9 cellular contexts compared by ENCODE assay signal in genomic region chr11:70272009-70272408, GRCh38. TPM values are rescaled to one million over a fixed set of nuclear protein-coding genes. Genes with fewer than 3 reads are reported as not detected.
DNase-seq lines count a peak whose midpoint lies in the region; ATAC-seq, FAIRE-seq and TF ChIP-seq lines count a peak whose summit lies in the region.
"Had no signal": no experiment of that assay in that cellular context is flagged by ENCODE, and none has a peak within 500 bp of the region (broad histone marks: within the 10 kb centered on the region; RNA-seq: fewer than 3 reads in every experiment).

No MANE protein-coding gene starts in this region.

- H3K27ac ChIP-seq in heart left ventricle, result no peak overlapping the region
- H3K27ac ChIP-seq in kidney (ENCODE audit: low read depth in 2 of 2, low read length in 2 of 2), result no peak overlapping the region
- H3K27ac ChIP-seq in thoracic aorta, result no peak overlapping the region
- H3K27ac ChIP-seq in thyroid gland, result no peak overlapping the region

- intact Hi-C loops in heart left ventricle (cut with DNase I) (loop anchor here in 5 of 10 donors (5.0 to 10.0 kb wide), 3 partner anchors 70 to 125 kb away; partner anchors contain the start of genes CTTN (in 3 of the 5) and FADD (in 2 of the 5)), left cardiac atrium (cut with DNase I) (loop anchor here in 1 of 2 donors (10.0 kb wide), 1 partner anchor 103 kb away; no protein-coding TSS in a partner anchor), kidney (cut with DNase I) (no loop called here), thyroid gland (cut with DNase I) (loop anchor here (5.0 kb wide), 1 partner anchor 50 kb away; no protein-coding TSS in a partner anchor)
- intact Hi-C loops in activated T-helper 2 cell treated with anti-CD3 and anti-CD28 coated beads, Interferon-gamma antibody, Interleukin-2, Interleukin-4, amounts not matched to agents 10 μg/mL and 5 μg/mL and 100 μg/mL, durations not matched to agents 14 hours and 24 hours and 36 hours (cut with micrococcal nuclease), result loop anchor here (10.0 kb wide), 1 partner anchor 93 kb away; no protein-coding TSS in a partner anchor

- H3K4me1 Mint-ChIP-seq in activated T-helper 2 cell treated with anti-CD3 and anti-CD28 coated beads, Interferon-gamma antibody, Interleukin-2, Interleukin-4, amounts not matched to agents 10 μg/mL and 5 μg/mL and 100 μg/mL, durations not matched to agents 14 hours and 24 hours and 36 hours (ENCODE audit: low read depth), result peaks cover 24% of the 10 kb centered on the region

- peaks cover 0 to 48% (median 38%) of the 10 kb centered on the region in 9 donors for H3K36me3 ChIP-seq in heart left ventricle
- H3K36me3 ChIP-seq in kidney (ENCODE audit: control insufficient read depth in 1 of 2, insufficient read depth in 2 of 2, low read length in 2 of 2), result peaks cover 7 to 12% of the 10 kb centered on the region in 2 donors
- peaks cover 10% of the 10 kb centered on the region for H3K36me3 ChIP-seq in thoracic aorta
- peaks cover 7 to 16% of the 10 kb centered on the region in 2 donors for H3K36me3 ChIP-seq in thyroid gland
- H3K36me3 ChIP-seq in BE2C, result peaks cover 23% of the 10 kb centered on the region

- DNase-seq in heart left ventricle (no peak), left cardiac atrium (no peak), kidney (peak; percentile 12), thoracic aorta (ENCODE audit: low spot score) (no peak), thyroid gland (no peak), BE2C (no peak), NCI-H510A treated with DMSO at 0.1 percent for 48 hours (lab: John Stamatoyannopoulos, UW) (no peak)
- DNase-seq in activated T-helper 2 cell treated with anti-CD3 and anti-CD28 coated beads, Interferon-gamma antibody, Interleukin-2, Interleukin-4, amounts not matched to agents 10 μg/mL and 5 μg/mL and 100 μg/mL, durations not matched to agents 14 hours and 24 hours and 36 hours (ENCODE audit: low spot score), result no peak
- DNase-seq: pancreas had no signal

- H3K27me3 Mint-ChIP-seq in activated T-helper 2 cell treated with anti-CD3 and anti-CD28 coated beads, Interferon-gamma antibody, Interleukin-2, Interleukin-4, amounts not matched to agents 10 μg/mL and 5 μg/mL and 100 μg/mL, durations not matched to agents 14 hours and 24 hours and 36 hours (ENCODE audit: low read depth), result peaks cover 16% of the 10 kb centered on the region

- 80 to 85% (median 82%) methylated on average over 7 of the region's 7 CpGs for WGBS in heart left ventricle, 4 donors
- 78 to 79% methylated on average over 7 of the region's 7 CpGs for WGBS in thyroid gland, 2 donors

- no peaks in the 10 kb centered on the region for H3K9me3 Mint-ChIP-seq in activated T-helper 2 cell treated with anti-CD3 and anti-CD28 coated beads, Interferon-gamma antibody, Interleukin-2, Interleukin-4, amounts not matched to agents 10 μg/mL and 5 μg/mL and 100 μg/mL, durations not matched to agents 14 hours and 24 hours and 36 hours

- H3K4me3 ChIP-seq in heart left ventricle, result peak overlapping the region in 8 of 12 donors; percentile 65 to 98 (median 95)
- H3K4me3 ChIP-seq in kidney (ENCODE audit: low read length in 2 of 2), result peak overlapping the region; percentile 6 to 84
- peak overlapping the region; percentile 89 for H3K4me3 ChIP-seq in thoracic aorta
- H3K4me3 ChIP-seq in thyroid gland (replicated peaks in 1 of 3), result peak overlapping the region in 1 of 3 donors; percentile 95
- H3K4me3 ChIP-seq in BE2C (ENCODE audit: low read depth, low read length), result no peak overlapping the region

- H3K36me3 Mint-ChIP-seq in activated T-helper 2 cell treated with anti-CD3 and anti-CD28 coated beads, Interferon-gamma antibody, Interleukin-2, Interleukin-4, amounts not matched to agents 10 μg/mL and 5 μg/mL and 100 μg/mL, durations not matched to agents 14 hours and 24 hours and 36 hours (ENCODE audit: low read depth), result peaks cover 41% of the 10 kb centered on the region

- FAIRE-seq in kidney (lab: Jason Lieb, UNC), result no peak
- FAIRE-seq: pancreas had no signal

- no peak overlapping the region for H3K27ac Mint-ChIP-seq in activated T-helper 2 cell treated with anti-CD3 and anti-CD28 coated beads, Interferon-gamma antibody, Interleukin-2, Interleukin-4, amounts not matched to agents 10 μg/mL and 5 μg/mL and 100 μg/mL, durations not matched to agents 14 hours and 24 hours and 36 hours

- H3K9ac ChIP-seq in kidney (ENCODE audit: low read length in 2 of 2), result no peak overlapping the region

- H3K4me1 ChIP-seq in heart left ventricle, result peaks cover 0 to 53% (median 30%) of the 10 kb centered on the region in 12 donors
- H3K4me1 ChIP-seq in kidney (ENCODE audit: control insufficient read depth in 1 of 2, insufficient read depth in 1 of 2, low read depth in 1 of 2, low read length in 2 of 2), result peaks cover 7 to 8% of the 10 kb centered on the region in 2 donors
- peaks cover 25 to 28% of the 10 kb centered on the region in 2 donors for H3K4me1 ChIP-seq in thoracic aorta (ENCODE audit: control insufficient read depth in 1 of 2, low read depth in 2 of 2)
- peaks cover 10 to 11% of the 10 kb centered on the region in 2 donors for H3K4me1 ChIP-seq in thyroid gland
- no peaks in the 10 kb centered on the region for H3K4me1 ChIP-seq in BE2C

- H3K27me3 ChIP-seq in heart left ventricle (peaks cover 0 to 4% (median 0%) of the 10 kb centered on the region in 9 donors), thoracic aorta (replicated peaks; ENCODE audit: insufficient read depth) (no peaks in the 10 kb centered on the region), thyroid gland (no peaks in the 10 kb centered on the region), BE2C (peaks cover 19% of the 10 kb centered on the region)
- H3K27me3 ChIP-seq: pancreas had no signal

- TF ChIP-seq CTCF in heart left ventricle (IDR thresholded peaks at IDR 0.05) (no peak), kidney (IDR thresholded peaks at IDR 0.05; ENCODE audit: borderline replicate concordance, extremely low read depth, insufficient read depth) (no peak), thoracic aorta (IDR thresholded peaks at IDR 0.05) (no peak), thyroid gland (IDR thresholded peaks at IDR 0.05) (no peak), BE2C (IDR thresholded peaks at IDR 0.05; ENCODE audit: low read depth, low read length) (no peak)

- no peak for TF ChIP-seq POLR2A in heart left ventricle (IDR thresholded peaks at IDR 0.05)
- no peak for TF ChIP-seq POLR2A in thyroid gland (IDR thresholded peaks at IDR 0.05)

- H3K9me3 ChIP-seq in heart left ventricle (no peaks in the 10 kb centered on the region), kidney (ENCODE audit: control insufficient read depth in 1 of 2, low read length in 2 of 2) (no peaks in the 10 kb centered on the region), thoracic aorta (no peaks in the 10 kb centered on the region), thyroid gland (no peaks in the 10 kb centered on the region), BE2C (no peaks in the 10 kb centered on the region)
- H3K9me3 ChIP-seq: pancreas had no signal

- ATAC-seq in heart left ventricle, result no peak
- no peak for ATAC-seq in left cardiac atrium
- no peak for ATAC-seq in thoracic aorta (ENCODE audit: insufficient number of reproducible peaks, low FRiP score, low read depth)
- ATAC-seq: pancreas had no signal

- H3K4me3 Mint-ChIP-seq in activated T-helper 2 cell treated with anti-CD3 and anti-CD28 coated beads, Interferon-gamma antibody, Interleukin-2, Interleukin-4, amounts not matched to agents 10 μg/mL and 5 μg/mL and 100 μg/mL, durations not matched to agents 14 hours and 24 hours and 36 hours (ENCODE audit: low read depth), result peak overlapping the region; percentile 82

RNA-seq across cellular contexts. Expression of gene PPFIA1, which starts 1.5 kb away (rescaled TPM):
- total RNA-seq in heart left ventricle, result 10 to 100 TPM; 32.2 to 53.1 (median 40.7) TPM
- polyA plus RNA-seq in heart left ventricle, result 10 to 100 TPM; 15.8 to 28.0 TPM
- total RNA-seq in left cardiac atrium, result 10 to 100 TPM; 32.0 to 39.8 TPM
- total RNA-seq in activated T-helper 2 cell treated with anti-CD3 and anti-CD28 coated beads, Interferon-gamma antibody, Interleukin-2, Interleukin-4, amounts not matched to agents 10 μg/mL and 5 μg/mL and 100 μg/mL, durations not matched to agents 14 hours and 24 hours and 36 hours, result 47.1 and 47.4 TPM in 2 replicates
- total RNA-seq in kidney, result 53.0 TPM
- 19.1 TPM for polyA plus RNA-seq in kidney (ENCODE audit: insufficient read depth, low read depth, low replicate concordance)
- total RNA-seq in thoracic aorta, result 10 to 100 TPM; 47.8 to 82.9 TPM
- 10 to 100 TPM; 50.9 to 57.9 (median 54.6) TPM for total RNA-seq in thyroid gland
- 110 TPM for polyA plus RNA-seq in BE2C (2012; ENCODE audit: insufficient read depth, insufficient read length, low read depth)
